Comparison of ENCODE assay signal across 18 cellular contexts in the genomic region with DNA sequence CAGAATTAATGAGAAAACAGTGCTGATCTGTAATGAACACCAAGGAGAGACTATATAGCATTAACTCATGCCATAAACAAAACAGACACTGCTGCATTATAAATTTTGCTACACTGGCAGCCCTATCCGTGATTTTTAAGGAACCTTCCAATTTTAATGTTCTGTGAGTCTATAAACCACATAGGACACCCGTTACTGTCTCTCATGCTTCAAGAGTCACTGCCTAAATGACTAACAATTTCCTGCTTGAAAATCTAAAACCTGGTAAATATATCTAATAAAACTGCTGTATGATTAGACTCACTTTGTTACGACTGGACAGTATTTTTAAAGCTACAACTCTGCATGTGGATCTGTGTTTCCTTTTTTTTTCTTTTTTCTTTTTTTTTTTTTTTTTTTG. TPM values are rescaled to one million over a fixed set of nuclear protein-coding genes. Genes with fewer than 3 reads are reported as not detected.
DNase-seq lines count a peak whose midpoint lies in the region; FAIRE-seq and TF ChIP-seq lines count a peak whose summit lies in the region.
"Had no signal": no experiment of that assay in that cellular context is flagged by ENCODE, and none has a peak within 500 bp of the region (broad histone marks: within the 10 kb centered on the region; RNA-seq: fewer than 3 reads in every experiment).

No MANE protein-coding gene starts in this region.

- H3K27ac ChIP-seq in VCaP (peak overlapping the region; percentile 4; the same call in 1 of the 2 replicates), trophoblast cell (ENCODE audit: low read depth, low read length) (no peak overlapping the region), ascending aorta (no peak overlapping the region)
- H3K27ac ChIP-seq: BLaER1 had no signal

- no peak overlapping the region for H4K12ac ChIP-seq in trophoblast cell (ENCODE audit: low read depth, low read length)

- no peak overlapping the region for H2AFZ ChIP-seq in trophoblast cell (ENCODE audit: insufficient read depth, low read length, poor library complexity)

- H3K23ac ChIP-seq in trophoblast cell (ENCODE audit: low read length) = no peak overlapping the region

- peak; percentile 40 for FAIRE-seq in GM19239 (lab: Jason Lieb, UNC)

- H3K4me1 ChIP-seq in trophoblast cell (ENCODE audit: control insufficient read depth in 1 of 2, insufficient read depth in 2 of 2, low read length in 2 of 2) (peaks cover 0 to 2% of the 10 kb centered on the region in 2 experiments), ascending aorta (peaks cover 0 to 21% of the 10 kb centered on the region in 2 donors)
- H3K4me1 ChIP-seq: BLaER1 had no signal

- H3K27me3 ChIP-seq in trophoblast cell (ENCODE audit: insufficient read depth, low read length) (no peaks in the 10 kb centered on the region), ascending aorta (no peaks in the 10 kb centered on the region)
- H3K27me3 ChIP-seq: BLaER1 had no signal

- no peaks in the 10 kb centered on the region for H3K9me3 ChIP-seq in trophoblast cell (ENCODE audit: insufficient read depth, low read depth, low read length)
- H3K9me3 ChIP-seq in ascending aorta = no peaks in the 10 kb centered on the region
- H3K9me3 ChIP-seq: SK-N-SH had no signal

- no peak overlapping the region for H3K18ac ChIP-seq in trophoblast cell (ENCODE audit: low read length)

- no peak overlapping the region for H2AK5ac ChIP-seq in trophoblast cell (ENCODE audit: low read length)

- H3K9ac ChIP-seq in trophoblast cell (ENCODE audit: low read length) = no peak overlapping the region
- H3K9ac ChIP-seq: BLaER1, SK-N-SH had no signal

- H3K4me3 ChIP-seq in trophoblast cell (ENCODE audit: low read depth, low read length) (no peak overlapping the region), ascending aorta (no peak overlapping the region)
- H3K4me3 ChIP-seq: BLaER1 had no signal

- WGBS in trophoblast cell (ENCODE audit: extremely low coverage, insufficient coverage, insufficient read length) = no CpG with 5 or more reads among the region's 3 CpGs

- H3K79me2 ChIP-seq in trophoblast cell (ENCODE audit: control insufficient read depth, insufficient read depth, low read length, poor library complexity) = peaks cover 2% of the 10 kb centered on the region

- TF ChIP-seq CTCF in VCaP (conservative IDR thresholded peaks at IDR 0.05) (no peak), ascending aorta (IDR thresholded peaks at IDR 0.05) (no peak)

- no peaks in the 10 kb centered on the region for H3K36me3 ChIP-seq in trophoblast cell (ENCODE audit: control insufficient read depth in 1 of 2, insufficient read depth in 2 of 2, low read length in 2 of 2)
- no peaks in the 10 kb centered on the region for H3K36me3 ChIP-seq in ascending aorta

- intact Hi-C loops in ascending aorta (cut with DNase I) = no loop called here

- no peak overlapping the region for H2BK120ac ChIP-seq in trophoblast cell (ENCODE audit: insufficient read depth, low read length, poor library complexity)

- peak overlapping the region; percentile 86 for H3K4ac ChIP-seq in trophoblast cell (ENCODE audit: low read depth, low read length)

- H4K91ac ChIP-seq in trophoblast cell (ENCODE audit: low read depth, low read length) = no peak overlapping the region

- H2BK5ac ChIP-seq in trophoblast cell (ENCODE audit: low read depth, low read length, poor library complexity) = no peak overlapping the region

- H2BK12ac ChIP-seq in trophoblast cell (ENCODE audit: low read length) = no peak overlapping the region

- no peak overlapping the region for H3K14ac ChIP-seq in trophoblast cell (ENCODE audit: low read length)

- no peak overlapping the region for H4K8ac ChIP-seq in trophoblast cell (ENCODE audit: low read depth, low read length)

- H3K4me2 ChIP-seq in trophoblast cell (ENCODE audit: low read length) = no peak overlapping the region
- H3K4me2 ChIP-seq: BLaER1, SK-N-SH had no signal

- no peaks in the 10 kb centered on the region for H3K79me1 ChIP-seq in trophoblast cell (ENCODE audit: low read length)

- DNase-seq in NOMO-1 treated with DMSO at 0.1 percent for 48 hours (lab: John Stamatoyannopoulos, UW; ENCODE audit: unreplicated experiment) = peak; percentile 41
- DNase-seq in NOMO-1 treated with dmso at 0.1 percent for 144 hours (lab: John Stamatoyannopoulos, UW; ENCODE audit: unreplicated experiment) = no peak
- DNase-seq in GM19239 (ENCODE audit: insufficient read length, low spot score) = no peak
- no peak for DNase-seq in trophoblast cell
- DNase-seq in HPDE6-E6E7 (ENCODE audit: extremely low spot score) = no peak
- no peak for DNase-seq in ascending aorta (ENCODE audit: low spot score in 2 of 2)
- no peak for DNase-seq in nucleus accumbens (lab: John Stamatoyannopoulos, UW)
- DNase-seq: 8988T, GDM1, H9, NCI-H1048, NCI-H146, NCI-H2081 treated with DMSO at 0.1 percent for 48 hours, NCI-H510A, SHP77, SK-N-SH had no signal

RNA-seq across cellular contexts. Expression of gene CHD6, which starts 8.7 kb away (rescaled TPM):
- 19.7 and 21.6 TPM in 2 replicates for polyA plus RNA-seq in trophoblast cell (2013)
- 42.9 TPM for total RNA-seq in ascending aorta
